Comparison of ENCODE assay signal across 8 cellular contexts in the genomic region with DNA sequence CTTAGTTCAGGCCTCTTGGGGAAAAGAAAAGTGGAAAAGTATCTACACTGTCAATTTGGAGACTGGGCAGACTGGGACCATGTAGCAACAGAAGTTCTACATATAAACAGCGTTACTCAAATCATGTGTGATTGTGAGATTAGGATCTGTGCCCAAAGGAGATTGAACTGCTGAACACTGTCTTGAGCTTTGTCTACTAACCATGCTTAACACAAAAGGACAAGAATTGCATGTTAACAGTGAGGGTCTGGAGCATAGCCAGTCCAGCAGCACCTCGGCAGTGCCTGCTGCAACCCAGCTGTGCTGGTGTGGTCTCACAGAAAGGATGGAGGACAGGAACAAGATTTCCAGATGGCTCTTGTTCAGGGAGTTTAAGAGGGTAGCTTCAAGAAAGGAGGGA.
A peak's percentile ranks its signal among the peaks of the same experiment; 100 is the strongest.
DNase-seq lines count a peak whose midpoint lies in the region; ATAC-seq lines count a peak whose summit lies in the region.
"Had no signal": no experiment of that assay in that cellular context is flagged by ENCODE, and none has a peak within 500 bp of the region (broad histone marks: within the 10 kb centered on the region; RNA-seq: fewer than 3 reads in every experiment).

No MANE protein-coding gene starts in this region.

- peaks cover 44 to 73% of the 10 kb centered on the region in 2 donors for H3K4me1 Mint-ChIP-seq in effector memory CD8-positive, alpha-beta T cell (ENCODE audit: low read depth in 2 of 2)

- DNase-seq in GM03348 (ENCODE audit: low spot score) (peak; percentile 24), NCI-H526 treated with DMSO at 0.1 percent for 48 hours (lab: John Stamatoyannopoulos, UW) (peak; percentile 28), retina (peak; percentile 28), NOMO-1 treated with dmso at 0.1 percent for 144 hours (lab: John Stamatoyannopoulos, UW; ENCODE audit: unreplicated experiment) (no peak)
- DNase-seq in effector memory CD8-positive, alpha-beta T cell: no peak
- DNase-seq: mucosa of descending colon had no signal

- H3K9me3 Mint-ChIP-seq in effector memory CD8-positive, alpha-beta T cell: no peaks in the 10 kb centered on the region

- no peak for ATAC-seq in effector memory CD8-positive, alpha-beta T cell (replicated peaks)
- ATAC-seq in HG03025 (IDR thresholded peaks at IDR 0.05; ENCODE audit: low FRiP score, unreplicated experiment) (no peak), HG02763 (IDR thresholded peaks at IDR 0.05; ENCODE audit: unreplicated experiment) (no peak)
- ATAC-seq: mucosa of descending colon had no signal

- peak overlapping the region; percentile 82 to 90 for H3K27ac Mint-ChIP-seq in effector memory CD8-positive, alpha-beta T cell

- peak overlapping the region; percentile 64 to 73 for H3K4me3 Mint-ChIP-seq in effector memory CD8-positive, alpha-beta T cell

- H3K27me3 Mint-ChIP-seq in effector memory CD8-positive, alpha-beta T cell: no peaks in the 10 kb centered on the region

- H3K36me3 Mint-ChIP-seq in effector memory CD8-positive, alpha-beta T cell (ENCODE audit: insufficient read depth): peaks cover 4% of the 10 kb centered on the region

Comparison
In these comparisons a context has a peak if more than half of its experiments do, and no peak if none do; other contexts are left out.
1. DNase-seq: peak in GM03348 (single experiment), NCI-H526 treated with DMSO at 0.1 percent for 48 hours (single experiment) and retina (single experiment); none in effector memory CD8-positive, alpha-beta T cell (0 of 3) and NOMO-1 treated with dmso at 0.1 percent for 144 hours (single experiment).